1 cellular context compared by ENCODE assay signal in the genomic region with DNA sequence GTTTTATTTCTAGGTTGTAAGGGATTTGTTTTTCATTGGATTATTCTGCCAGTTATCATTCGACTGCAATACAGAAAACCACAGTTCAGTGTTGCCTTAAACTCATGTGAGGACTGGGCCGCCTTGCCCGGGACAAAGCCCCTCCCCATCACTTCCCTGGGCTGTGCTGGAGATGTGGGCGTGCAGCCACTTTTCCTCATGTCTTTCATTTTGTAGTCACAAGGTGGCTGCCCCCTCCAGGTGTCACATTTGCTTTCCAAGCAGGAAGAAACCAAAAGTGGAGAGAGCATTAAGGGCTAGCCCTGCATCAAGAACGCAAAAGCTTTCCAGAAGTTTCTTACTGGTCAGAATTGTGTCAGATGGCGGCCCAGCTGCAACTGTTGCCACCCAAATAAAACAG.
TF ChIP-seq lines count a peak whose summit lies in the region.

No MANE protein-coding gene starts in this region.

TF ChIP-seq in GM23338, 12 proteins besides CTCF, POLR2A, EP300 and RAD21 (continued from another document):
- TF ChIP-seq STAT1 (IDR thresholded peaks at IDR 0.05; ENCODE audit: unreplicated experiment) (no peak), POLR2AphosphoS5 (IDR thresholded peaks at IDR 0.05; ENCODE audit: low read depth) (no peak)
